Comparison of ENCODE assay signal across 21 cellular contexts in the genomic region with DNA sequence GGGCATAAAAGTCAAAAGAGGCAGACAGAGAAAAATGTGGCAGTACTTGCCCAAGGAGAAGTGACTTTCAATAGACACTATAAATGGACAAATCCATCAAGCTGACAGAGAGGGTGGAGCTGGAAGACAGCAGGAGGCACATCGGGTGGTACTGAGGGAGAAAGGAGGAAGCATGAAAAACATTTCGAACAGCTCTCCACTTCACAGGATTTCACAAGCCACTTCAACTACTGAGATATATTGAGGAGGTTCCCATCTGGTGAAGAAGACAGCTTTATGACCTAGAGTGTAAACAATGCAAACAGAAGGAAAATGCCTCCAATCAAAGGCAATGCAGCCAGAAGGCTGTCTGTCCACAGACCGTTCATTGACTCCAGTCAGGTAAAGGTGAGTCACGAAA.
DNase-seq lines count a peak whose midpoint lies in the region; ATAC-seq and TF ChIP-seq lines count a peak whose summit lies in the region.
"Had no signal": no experiment of that assay in that cellular context is flagged by ENCODE, and none has a peak within 500 bp of the region (broad histone marks: within the 10 kb centered on the region; RNA-seq: fewer than 3 reads in every experiment).

No MANE protein-coding gene starts in this region.

- H3K9ac ChIP-seq in trophoblast cell (ENCODE audit: low read length) = no peak overlapping the region

- H2BK120ac ChIP-seq in trophoblast cell (ENCODE audit: insufficient read depth, low read length, poor library complexity) = no peak overlapping the region

- H3K79me1 ChIP-seq in trophoblast cell (ENCODE audit: low read length) = peaks cover 5% of the 10 kb centered on the region

- H3K27me3 ChIP-seq in trophoblast cell (ENCODE audit: insufficient read depth, low read length) (no peaks in the 10 kb centered on the region), esophagus muscularis mucosa (no peaks in the 10 kb centered on the region)

- H2BK5ac ChIP-seq in trophoblast cell (ENCODE audit: low read depth, low read length, poor library complexity) = no peak overlapping the region

- H4K12ac ChIP-seq in trophoblast cell (ENCODE audit: low read depth, low read length) = no peak overlapping the region

- no peak overlapping the region for H3K4ac ChIP-seq in trophoblast cell (ENCODE audit: low read depth, low read length)

- H3K36me3 ChIP-seq in trophoblast cell (ENCODE audit: control insufficient read depth in 1 of 2, insufficient read depth in 2 of 2, low read length in 2 of 2) (no peaks in the 10 kb centered on the region), esophagus muscularis mucosa (no peaks in the 10 kb centered on the region)

- peaks cover 3 to 4% of the 10 kb centered on the region in 2 experiments for H3K4me1 ChIP-seq in trophoblast cell (ENCODE audit: control insufficient read depth in 1 of 2, insufficient read depth in 2 of 2, low read length in 2 of 2)
- no peaks in the 10 kb centered on the region for H3K4me1 ChIP-seq in esophagus muscularis mucosa

- no peak overlapping the region for H3K27ac Mint-ChIP-seq in stimulated activated effector memory CD8-positive, alpha-beta T cell treated with anti-CD3 and anti-CD28 coated beads, Interleukin-12 subunit alpha, Interleukin-12 subunit beta, amount 100 ng/mL, for 72 hours
- H3K27ac Mint-ChIP-seq: activated naive CD4-positive, alpha-beta T cell treated with anti-CD3 and anti-CD28 coated beads, Interleukin-2, amount 50 U/mL, for 24 hours; dendritic cell treated with granulocyte-macrophage colony-stimulating factor and Interleukin-4, amounts not matched to agents 40 ng/mL and 50 ng/mL, for 4 days; natural killer cell treated with Interleukin-12 subunit alpha and Interleukin-12 subunit beta and Interleukin-15 and Interleukin-18, amount 100 ng/mL, for 72 hours had no signal

- no peaks in the 10 kb centered on the region for H3K4me1 Mint-ChIP-seq in stimulated activated effector memory CD8-positive, alpha-beta T cell treated with anti-CD3 and anti-CD28 coated beads, Interleukin-12 subunit alpha, Interleukin-12 subunit beta, amount 100 ng/mL, for 72 hours
- H3K4me1 Mint-ChIP-seq: activated naive CD4-positive, alpha-beta T cell treated with anti-CD3 and anti-CD28 coated beads, Interleukin-2, amount 50 U/mL, for 24 hours had no signal

- H3K9me3 ChIP-seq in trophoblast cell (ENCODE audit: insufficient read depth, low read depth, low read length) = peaks cover 1% of the 10 kb centered on the region
- H3K9me3 ChIP-seq in esophagus muscularis mucosa = no peaks in the 10 kb centered on the region

- H3K9me3 Mint-ChIP-seq in stimulated activated effector memory CD8-positive, alpha-beta T cell treated with anti-CD3 and anti-CD28 coated beads, Interleukin-12 subunit alpha, Interleukin-12 subunit beta, amount 100 ng/mL, for 72 hours = no peaks in the 10 kb centered on the region
- H3K9me3 Mint-ChIP-seq: activated naive CD4-positive, alpha-beta T cell treated with anti-CD3 and anti-CD28 coated beads, Interleukin-2, amount 50 U/mL, for 24 hours; dendritic cell treated with granulocyte-macrophage colony-stimulating factor and Interleukin-4, amounts not matched to agents 40 ng/mL and 50 ng/mL, for 4 days; natural killer cell treated with Interleukin-12 subunit alpha and Interleukin-12 subunit beta and Interleukin-15 and Interleukin-18, amount 100 ng/mL, for 72 hours had no signal

- no peak overlapping the region for H4K91ac ChIP-seq in trophoblast cell (ENCODE audit: low read depth, low read length)

- no peak overlapping the region for H3K4me3 Mint-ChIP-seq in stimulated activated effector memory CD8-positive, alpha-beta T cell treated with anti-CD3 and anti-CD28 coated beads, Interleukin-12 subunit alpha, Interleukin-12 subunit beta, amount 100 ng/mL, for 72 hours
- H3K4me3 Mint-ChIP-seq: activated naive CD4-positive, alpha-beta T cell treated with anti-CD3 and anti-CD28 coated beads, Interleukin-2, amount 50 U/mL, for 24 hours; dendritic cell treated with granulocyte-macrophage colony-stimulating factor and Interleukin-4, amounts not matched to agents 40 ng/mL and 50 ng/mL, for 4 days; natural killer cell treated with Interleukin-12 subunit alpha and Interleukin-12 subunit beta and Interleukin-15 and Interleukin-18, amount 100 ng/mL, for 72 hours had no signal

- TF ChIP-seq POLR2A in esophagus muscularis mucosa (IDR thresholded peaks at IDR 0.05; ENCODE audit: low read depth) = no peak

- H2AFZ ChIP-seq in trophoblast cell (ENCODE audit: insufficient read depth, low read length, poor library complexity) = no peak overlapping the region

- H3K4me2 ChIP-seq in trophoblast cell (ENCODE audit: low read length) = no peak overlapping the region

- H3K36me3 Mint-ChIP-seq in stimulated activated effector memory CD8-positive, alpha-beta T cell treated with anti-CD3 and anti-CD28 coated beads, Interleukin-12 subunit alpha, Interleukin-12 subunit beta, amount 100 ng/mL, for 72 hours = no peaks in the 10 kb centered on the region
- H3K36me3 Mint-ChIP-seq: activated naive CD4-positive, alpha-beta T cell treated with anti-CD3 and anti-CD28 coated beads, Interleukin-2, amount 50 U/mL, for 24 hours; natural killer cell treated with Interleukin-12 subunit alpha and Interleukin-12 subunit beta and Interleukin-15 and Interleukin-18, amount 100 ng/mL, for 72 hours had no signal

- H3K14ac ChIP-seq in trophoblast cell (ENCODE audit: low read length) = no peak overlapping the region

- peak in 2 of 3 experiments; percentile 42 to 96 for DNase-seq in NCI-H1417 (lab: John Stamatoyannopoulos, UW)
- DNase-seq in NCI-H1417 treated with DMSO at 0.1 percent for 48 hours (lab: John Stamatoyannopoulos, UW) = no peak
- peak; percentile 70 for DNase-seq in NCI-H345 treated with DMSO at 0.1 percent for 48 hours (lab: John Stamatoyannopoulos, UW; ENCODE audit: unreplicated experiment)
- DNase-seq in SKM-1 treated with dmso at 0.1 percent for 144 hours (lab: John Stamatoyannopoulos, UW; ENCODE audit: unreplicated experiment) = peak; percentile 82
- DNase-seq in trophoblast cell = peak; percentile 39 to 73
- DNase-seq in stimulated activated effector memory CD8-positive, alpha-beta T cell treated with anti-CD3 and anti-CD28 coated beads, Interleukin-12 subunit alpha, Interleukin-12 subunit beta, amount 100 ng/mL, for 72 hours (ENCODE audit: low spot score in 2 of 2) = no peak
- DNase-seq in esophagus muscularis mucosa (ENCODE audit: extremely low spot score) = no peak
- DNase-seq: activated CD4-positive, alpha-beta T cell treated with anti-CD3 and anti-CD28 coated beads, Interleukin-2, amount 50 U/mL, for 1 hour; activated T-cell treated with anti-CD3 and anti-CD28 coated beads for 4 hours; DND-41; erythroblast; KG1; mammary epithelial cell; SHP77 treated with DMSO at 0.1 percent for 48 hours; stimulated activated naive CD8-positive, alpha-beta T cell treated with anti-CD3 and anti-CD28 coated beads, Interleukin-15, Interleukin-2, amounts not matched to agents 100 U/mL and 50 U/mL, for 24 hours; T-helper 9 cell had no signal

- intact Hi-C loops in esophagus muscularis mucosa (cut with DNase I) = no loop called here

- no peak overlapping the region for H3K18ac ChIP-seq in trophoblast cell (ENCODE audit: low read length)

- TF ChIP-seq CTCF in esophagus muscularis mucosa (IDR thresholded peaks at IDR 0.05) = no peak

- H2BK12ac ChIP-seq in trophoblast cell (ENCODE audit: low read length) = no peak overlapping the region

- H3K4me3 ChIP-seq in trophoblast cell (ENCODE audit: low read depth, low read length) (no peak overlapping the region), esophagus muscularis mucosa (no peak overlapping the region)

- no peak overlapping the region for H3K27ac ChIP-seq in trophoblast cell (ENCODE audit: low read depth, low read length)
- H3K27ac ChIP-seq in esophagus muscularis mucosa (replicated peaks in 1 of 4) = no peak overlapping the region
- H3K27ac ChIP-seq: C4-2B had no signal

- H2AK5ac ChIP-seq in trophoblast cell (ENCODE audit: low read length) = no peak overlapping the region

- H3K79me2 ChIP-seq in trophoblast cell (ENCODE audit: control insufficient read depth, insufficient read depth, low read length, poor library complexity) = no peaks in the 10 kb centered on the region

- no CpG with 5 or more reads among the region's 4 CpGs for WGBS in trophoblast cell (ENCODE audit: extremely low coverage, insufficient coverage, insufficient read length)
- WGBS in esophagus muscularis mucosa = 49% methylated on average over 4 of the region's 4 CpGs

- H4K8ac ChIP-seq in trophoblast cell (ENCODE audit: low read depth, low read length) = no peak overlapping the region

- no peak for ATAC-seq in stimulated activated effector memory CD8-positive, alpha-beta T cell treated with anti-CD3 and anti-CD28 coated beads, Interleukin-12 subunit alpha, Interleukin-12 subunit beta, amount 100 ng/mL, for 72 hours
- no peak for ATAC-seq in GM21360 (IDR thresholded peaks at IDR 0.05; ENCODE audit: unreplicated experiment)
- ATAC-seq: natural killer cell treated with Interleukin-12 subunit alpha and Interleukin-12 subunit beta and Interleukin-15 and Interleukin-18, amount 100 ng/mL, for 72 hours; stimulated activated naive CD8-positive, alpha-beta T cell treated with anti-CD3 and anti-CD28 coated beads, Interleukin-15, Interleukin-2, amounts not matched to agents 100 U/mL and 50 U/mL, for 24 hours had no signal

- TF ChIP-seq EP300 in esophagus muscularis mucosa (IDR thresholded peaks at IDR 0.05) = no peak

- no peak overlapping the region for H3K23ac ChIP-seq in trophoblast cell (ENCODE audit: low read length)

Comparison
In these comparisons a context has a peak if more than half of its experiments do, and no peak if none do; other contexts are left out.
1. DNase-seq: peak in NCI-H1417 (2 of 3), NCI-H345 treated with DMSO at 0.1 percent for 48 hours (single experiment), SKM-1 treated with dmso at 0.1 percent for 144 hours (single experiment) and trophoblast cell (2 of 2); none in NCI-H1417 treated with DMSO at 0.1 percent for 48 hours (single experiment), stimulated activated effector memory CD8-positive, alpha-beta T cell treated with anti-CD3 and anti-CD28 coated beads, Interleukin-12 subunit alpha, Interleukin-12 subunit beta, amount 100 ng/mL, for 72 hours (0 of 2) and esophagus muscularis mucosa (single experiment).